ENCODE assay signal across 29 cellular contexts in genomic region chr10:10503772-10504171, GRCh38.
"Had no signal": no experiment of that assay in that cellular context is flagged by ENCODE, and none has a peak within 500 bp of the region (broad histone marks: within the 10 kb centered on the region; RNA-seq: fewer than 3 reads in every experiment).

No MANE protein-coding gene starts in this region.

- ATAC-seq: stimulated activated effector memory CD8-positive, alpha-beta T cell treated with anti-CD3 and anti-CD28 coated beads, Interleukin-12 subunit alpha, Interleukin-12 subunit beta, amount 100 ng/mL, for 72 hours; stimulated activated memory B cell treated with anti-CD40 and anti-IgM and Interleukin-4, amounts not matched to agents 10 μg/mL and 1 μg/mL and 100 μg/mL, for 72 hours; stimulated activated naive B cell treated with anti-CD40 and anti-IgM and Interleukin-4, amounts not matched to agents 10 μg/mL and 1 μg/mL and 100 μg/mL, for 72 hours; stimulated activated naive CD8-positive, alpha-beta T cell treated with anti-CD3 and anti-CD28 coated beads, Interleukin-15, amount 100 ng/mL, for 72 hours; stimulated activated naive CD8-positive, alpha-beta T cell treated with anti-CD3 and anti-CD28 coated beads, Interleukin-15, Interleukin-2, amounts not matched to agents 100 U/mL and 50 U/mL, for 24 hours; upper lobe of right lung had no signal

- H3K36me3 ChIP-seq: stomach, suprapubic skin, thoracic aorta, thyroid gland, tibial artery, tibial nerve, transverse colon, upper lobe of left lung, upper lobe of right lung, uterus, vagina had no signal

- H3K4me3 ChIP-seq: stomach, suprapubic skin, testis, thoracic aorta, thyroid gland, tibial artery, tibial nerve, transverse colon, upper lobe of left lung, upper lobe of right lung, uterus, vagina had no signal

- H3K4me1 Mint-ChIP-seq: stimulated activated effector memory CD8-positive, alpha-beta T cell treated with anti-CD3 and anti-CD28 coated beads, Interleukin-12 subunit alpha, Interleukin-12 subunit beta, amount 100 ng/mL, for 72 hours; stimulated activated memory B cell treated with anti-CD40 and anti-IgM and Interleukin-4, amounts not matched to agents 10 μg/mL and 1 μg/mL and 100 μg/mL, for 72 hours; stimulated activated naive B cell treated with anti-CD40 and anti-IgM and Interleukin-4, amounts not matched to agents 10 μg/mL and 1 μg/mL and 100 μg/mL, for 72 hours; stimulated activated naive CD8-positive, alpha-beta T cell treated with anti-CD3 and anti-CD28 coated beads, Interleukin-15, amount 100 ng/mL, for 72 hours had no signal

- H3K4me1 ChIP-seq: stomach, suprapubic skin, testis, thyroid gland, tibial nerve, transverse colon, upper lobe of left lung, upper lobe of right lung, uterus, vagina had no signal

- H3K27me3 ChIP-seq: stomach, suprapubic skin, testis, thyroid gland, tibial artery, tibial nerve, transverse colon, upper lobe of left lung, upper lobe of right lung, uterus, vagina had no signal

- H3K27me3 Mint-ChIP-seq: type B pancreatic cell had no signal

- FAIRE-seq: urothelium cell line had no signal

- DNase-seq: stimulated activated CD4-positive, alpha-beta T cell treated with anti-CD3 and anti-CD28 coated beads, Interleukin-2, amount 100 ng/mL, for 48 hours; stimulated activated CD4-positive, alpha-beta T cell treated with anti-CD3 and anti-CD28 coated beads, Interleukin-4, amount 100 ng/mL, for 1 hour; stimulated activated CD4-positive, alpha-beta T cell treated with anti-CD3 and anti-CD28 coated beads, Interleukin-4, amount 100 ng/mL, for 24 hours; stimulated activated CD4-positive, alpha-beta T cell treated with anti-CD3 and anti-CD28 coated beads, Interleukin-4, amount 100 ng/mL, for 4 hours; stimulated activated CD8-positive, alpha-beta memory T cell treated with anti-CD3 and anti-CD28 coated beads, Interleukin-4, amount 100 ng/mL, for 48 hours; stimulated activated naive B cell treated with anti-CD40 and anti-IgM and Interleukin-4, amounts not matched to agents 10 μg/mL and 1 μg/mL and 100 μg/mL, for 72 hours; stimulated activated naive CD4-positive, alpha-beta T cell; stimulated activated naive CD4-positive, alpha-beta T cell treated with Interleukin-2 at 50 U/mL for 16 hours; stimulated activated naive CD8-positive, alpha-beta T cell treated with anti-CD3 and anti-CD28 coated beads, Interleukin-15, amount 100 ng/mL, for 72 hours; stimulated activated naive CD8-positive, alpha-beta T cell treated with anti-CD3 and anti-CD28 coated beads, Interleukin-15, Interleukin-2, amounts not matched to agents 100 U/mL and 50 U/mL, for 24 hours; stomach; substantia nigra; testis; thyroid gland; tibial artery; transverse colon; trophoblast cell; upper lobe of left lung; upper lobe of right lung; uterus had no signal

- H3K9me3 ChIP-seq: suprapubic skin, testis, thoracic aorta, thyroid gland, tibial artery, tibial nerve, transverse colon, upper lobe of left lung, upper lobe of right lung, uterus, vagina had no signal

- H3K27ac Mint-ChIP-seq: stimulated activated effector memory CD8-positive, alpha-beta T cell treated with anti-CD3 and anti-CD28 coated beads, Interleukin-12 subunit alpha, Interleukin-12 subunit beta, amount 100 ng/mL, for 72 hours; stimulated activated memory B cell treated with anti-CD40 and anti-IgM and Interleukin-4, amounts not matched to agents 10 μg/mL and 1 μg/mL and 100 μg/mL, for 72 hours; stimulated activated naive B cell treated with anti-CD40 and anti-IgM and Interleukin-4, amounts not matched to agents 10 μg/mL and 1 μg/mL and 100 μg/mL, for 72 hours; stimulated activated naive CD8-positive, alpha-beta T cell treated with anti-CD3 and anti-CD28 coated beads, Interleukin-15, amount 100 ng/mL, for 72 hours; stimulated activated naive CD8-positive, alpha-beta T cell treated with anti-CD3 and anti-CD28 coated beads, Interleukin-15, Interleukin-2, amounts not matched to agents 100 ng/mL and 50 ng/mL, for 24 hours; type B pancreatic cell had no signal

- H3K36me3 Mint-ChIP-seq: stimulated activated effector memory CD8-positive, alpha-beta T cell treated with anti-CD3 and anti-CD28 coated beads, Interleukin-12 subunit alpha, Interleukin-12 subunit beta, amount 100 ng/mL, for 72 hours; stimulated activated memory B cell treated with anti-CD40 and anti-IgM and Interleukin-4, amounts not matched to agents 10 μg/mL and 1 μg/mL and 100 μg/mL, for 72 hours; stimulated activated naive B cell treated with anti-CD40 and anti-IgM and Interleukin-4, amounts not matched to agents 10 μg/mL and 1 μg/mL and 100 μg/mL, for 72 hours had no signal

- H3K27ac ChIP-seq: stomach, suprapubic skin, testis, thoracic aorta, thyroid gland, tibial artery, tibial nerve, transverse colon, upper lobe of left lung, upper lobe of right lung, uterus, vagina had no signal

- H3K4me3 Mint-ChIP-seq: stimulated activated effector memory CD8-positive, alpha-beta T cell treated with anti-CD3 and anti-CD28 coated beads, Interleukin-12 subunit alpha, Interleukin-12 subunit beta, amount 100 ng/mL, for 72 hours; stimulated activated memory B cell treated with anti-CD40 and anti-IgM and Interleukin-4, amounts not matched to agents 10 μg/mL and 1 μg/mL and 100 μg/mL, for 72 hours; stimulated activated naive B cell treated with anti-CD40 and anti-IgM and Interleukin-4, amounts not matched to agents 10 μg/mL and 1 μg/mL and 100 μg/mL, for 72 hours; stimulated activated naive CD8-positive, alpha-beta T cell treated with anti-CD3 and anti-CD28 coated beads, Interleukin-15, amount 100 ng/mL, for 72 hours; stimulated activated naive CD8-positive, alpha-beta T cell treated with anti-CD3 and anti-CD28 coated beads, Interleukin-15, Interleukin-2, amounts not matched to agents 100 ng/mL and 50 ng/mL, for 24 hours; type B pancreatic cell had no signal
